In the genomic region with DNA sequence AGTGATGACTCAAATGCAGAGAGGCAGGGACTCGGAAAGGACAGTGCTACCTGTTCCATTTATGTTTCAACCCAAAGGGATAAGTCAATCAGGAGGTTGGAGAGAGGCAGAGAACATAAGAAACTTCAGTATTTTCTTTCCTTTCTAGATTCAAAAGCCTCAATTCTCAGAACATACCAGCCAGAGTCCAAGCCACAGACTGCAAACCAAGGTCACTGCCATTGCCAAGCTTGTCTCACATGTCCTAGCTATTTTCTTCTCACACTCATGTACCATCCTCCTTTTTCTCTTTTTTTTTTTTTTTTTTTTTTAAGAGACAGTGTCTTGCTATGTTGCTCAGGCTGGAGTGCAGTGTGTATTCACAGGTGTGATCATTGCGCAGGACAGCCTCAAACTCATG, we compare ENCODE assay signal across 25 cellular contexts.
"Had no signal": no experiment of that assay in that cellular context is flagged by ENCODE, and none has a peak within 500 bp of the region (broad histone marks: within the 10 kb centered on the region; RNA-seq: fewer than 3 reads in every experiment).

No MANE protein-coding gene starts in this region.

- H3K4me3 ChIP-seq: K562 had no signal

- ATAC-seq: activated T-helper 17 cell treated with anti-CD3 and anti-CD28 coated beads, Interleukin-2, amount 50 U/mL, for 72 hours; K562; PC-3; T-cell had no signal

- DNase-seq: activated B cell treated with CpG ODN at 0.5 μM for 24 hours; activated CD4-positive, alpha-beta memory T cell treated with anti-CD3 and anti-CD28 coated beads for 36 hours; activated CD4-positive, alpha-beta T cell treated with anti-CD3 and anti-CD28 coated beads for 1 hour; activated CD4-positive, alpha-beta T cell treated with anti-CD3 and anti-CD28 coated beads, Interleukin-2, amount 10 ng/mL, durations not matched to agents 7 days and 5 days; activated gamma-delta T cell; activated naive CD4-positive, alpha-beta T cell treated with anti-CD3 and anti-CD28 coated beads, Interleukin-2, amount 10 ng/mL, durations not matched to agents 7 days and 5 days; activated naive CD8-positive, alpha-beta T cell treated with anti-CD3 and anti-CD28 coated beads for 36 hours; activated T-cell treated with anti-CD3 and anti-CD28 coated beads for 4 hours; activated T-cell treated with anti-CD3 and anti-CD28 coated beads, Interleukin-2, amount 50 U/mL, for 48 hours; anterior cingulate cortex; caudate nucleus; Karpas-422; NCI-H1105 treated with DMSO at 0.1 percent for 48 hours; NCI-H1436 treated with DMSO at 0.1 percent for 48 hours; NCI-H187; NCI-H2081; NCI-H510A treated with DMSO at 0.1 percent for 48 hours; NCI-H69; PC-3; SIG-M5; T-cell; T-helper 2 cell; T1000 had no signal
